ENCODE assay signal across 21 cellular contexts in genomic region chr10:29540016-29540415, GRCh38.
DNase-seq lines count a peak whose midpoint lies in the region; ATAC-seq, FAIRE-seq and TF ChIP-seq lines count a peak whose summit lies in the region.
"Had no signal": no experiment of that assay in that cellular context is flagged by ENCODE, and none has a peak within 500 bp of the region (broad histone marks: within the 10 kb centered on the region; RNA-seq: fewer than 3 reads in every experiment).

No MANE protein-coding gene starts in this region.

- H3K9me3 ChIP-seq in cardiac muscle cell (ENCODE audit: low read depth), result no peaks in the 10 kb centered on the region
- H3K9me3 ChIP-seq in astrocyte (ENCODE audit: insufficient read depth, low read depth, low read length), result no peaks in the 10 kb centered on the region
- H3K9me3 ChIP-seq: BLaER1 had no signal

- H3K36me3 Mint-ChIP-seq in astrocyte (ENCODE audit: low read depth, unreplicated experiment) (peaks cover 14% of the 10 kb centered on the region), mesothelial cell of epicardium (peaks cover 12% of the 10 kb centered on the region), type B pancreatic cell (peaks cover 33% of the 10 kb centered on the region)

- intact Hi-C loops in left cardiac atrium (cut with DNase I), result no loop called here

- H3K4me3 ChIP-seq in cardiac muscle cell, result no peak overlapping the region
- no peak overlapping the region for H3K4me3 ChIP-seq in astrocyte (ENCODE audit: insufficient read depth, low read depth, low read length)
- H3K4me3 ChIP-seq: BLaER1, GM12878 had no signal

- H3K9me3 Mint-ChIP-seq in astrocyte (ENCODE audit: unreplicated experiment) (no peaks in the 10 kb centered on the region), mesothelial cell of epicardium (no peaks in the 10 kb centered on the region), type B pancreatic cell (no peaks in the 10 kb centered on the region)
- H3K9me3 Mint-ChIP-seq: HFFc6 had no signal

- peaks cover 21% of the 10 kb centered on the region for H3K36me3 ChIP-seq in cardiac muscle cell
- no peaks in the 10 kb centered on the region for H3K36me3 ChIP-seq in astrocyte (ENCODE audit: insufficient read depth, low read length)
- H3K36me3 ChIP-seq: BLaER1 had no signal

- H4K20me1 ChIP-seq in astrocyte (ENCODE audit: insufficient read depth, low read length), result peaks cover 73% of the 10 kb centered on the region
- H4K20me1 ChIP-seq: BLaER1 had no signal

- TF ChIP-seq CTCF in cardiac muscle cell (IDR thresholded peaks at IDR 0.05; ENCODE audit: low read depth, low read length) (no peak), astrocyte (IDR thresholded peaks at IDR 0.05; ENCODE audit: insufficient read depth, low read depth, low read length) (no peak), mesothelial cell of epicardium (IDR thresholded peaks at IDR 0.05; ENCODE audit: unreplicated experiment) (no peak), type B pancreatic cell (conservative IDR thresholded peaks at IDR 0.05) (no peak)

- peaks cover 44% of the 10 kb centered on the region for H3K4me1 ChIP-seq in cardiac muscle cell (ENCODE audit: low read depth)
- H3K4me1 ChIP-seq in astrocyte (ENCODE audit: insufficient read depth, low read length), result peaks cover 15% of the 10 kb centered on the region

- DNase-seq in cardiac muscle cell (ENCODE audit: low read depth in 1 of 2, low spot score in 1 of 2), result no peak
- DNase-seq in left cardiac atrium, result no peak
- peak; percentile 67 for DNase-seq in astrocyte (ENCODE audit: low read depth)
- no peak for DNase-seq in mesothelial cell of epicardium (ENCODE audit: low spot score in 2 of 2, unreplicated experiment in 2 of 2)
- DNase-seq in type B pancreatic cell (ENCODE audit: extremely low spot score, unreplicated experiment), result no peak
- DNase-seq: DMS153, HFFc6, NCI-H1417, NCI-H1930, NCI-H2171, NCI-H446 treated with DMSO at 0.1 percent for 48 hours, NCI-H748 treated with DMSO at 0.1 percent for 48 hours, SHP77 treated with DMSO at 0.1 percent for 48 hours had no signal

- H3K4me3 Mint-ChIP-seq in astrocyte (ENCODE audit: unreplicated experiment) (no peak overlapping the region), mesothelial cell of epicardium (no peak overlapping the region), type B pancreatic cell (no peak overlapping the region)
- H3K4me3 Mint-ChIP-seq: HFFc6 had no signal

- no peak for FAIRE-seq in astrocyte (lab: Jason Lieb, UNC)
- FAIRE-seq: GM12878, GM19239 had no signal

- H3K79me2 ChIP-seq in astrocyte (ENCODE audit: insufficient read depth, low read length), result peaks cover 75% of the 10 kb centered on the region

- ATAC-seq in left cardiac atrium (no peak), HG02981 (IDR thresholded peaks at IDR 0.05; ENCODE audit: unreplicated experiment) (no peak), GM21447 (IDR thresholded peaks at IDR 0.05; ENCODE audit: unreplicated experiment) (no peak), GM18517 (IDR thresholded peaks at IDR 0.05; ENCODE audit: unreplicated experiment) (no peak)
- ATAC-seq: GM12878, Panc1 had no signal

- H3K27me3 ChIP-seq in cardiac muscle cell, result no peaks in the 10 kb centered on the region
- no peaks in the 10 kb centered on the region for H3K27me3 ChIP-seq in astrocyte (ENCODE audit: insufficient read depth, low read length)
- H3K27me3 ChIP-seq: BLaER1 had no signal

- no peak overlapping the region for H3K4me2 ChIP-seq in astrocyte (ENCODE audit: low read length)
- H3K4me2 ChIP-seq: BLaER1 had no signal

- no peak overlapping the region for H2AFZ ChIP-seq in astrocyte (ENCODE audit: low read depth, low read length)

- H3K27ac ChIP-seq in cardiac muscle cell (peak overlapping the region; percentile 25), astrocyte (ENCODE audit: low read depth, low read length) (no peak overlapping the region)
- H3K27ac ChIP-seq: 22Rv1, BLaER1 had no signal

- H3K27ac Mint-ChIP-seq in astrocyte (ENCODE audit: unreplicated experiment) (no peak overlapping the region), mesothelial cell of epicardium (peak overlapping the region; percentile 54), type B pancreatic cell (peak overlapping the region; percentile 3)
- H3K27ac Mint-ChIP-seq: HFFc6 had no signal

- H3K9ac ChIP-seq in astrocyte (ENCODE audit: low read length), result no peak overlapping the region
- H3K9ac ChIP-seq: BLaER1 had no signal

- H3K27me3 Mint-ChIP-seq in astrocyte (ENCODE audit: low read depth, unreplicated experiment) (no peaks in the 10 kb centered on the region), mesothelial cell of epicardium (ENCODE audit: low read depth) (no peaks in the 10 kb centered on the region), type B pancreatic cell (no peaks in the 10 kb centered on the region)

- H3K4me1 Mint-ChIP-seq in astrocyte (ENCODE audit: low read depth, unreplicated experiment) (peaks cover 27% of the 10 kb centered on the region), mesothelial cell of epicardium (peaks cover 45% of the 10 kb centered on the region), type B pancreatic cell (ENCODE audit: unreplicated experiment) (peaks cover 43% of the 10 kb centered on the region)
